ENCODE assay signal across 27 cellular contexts in the genomic region with DNA sequence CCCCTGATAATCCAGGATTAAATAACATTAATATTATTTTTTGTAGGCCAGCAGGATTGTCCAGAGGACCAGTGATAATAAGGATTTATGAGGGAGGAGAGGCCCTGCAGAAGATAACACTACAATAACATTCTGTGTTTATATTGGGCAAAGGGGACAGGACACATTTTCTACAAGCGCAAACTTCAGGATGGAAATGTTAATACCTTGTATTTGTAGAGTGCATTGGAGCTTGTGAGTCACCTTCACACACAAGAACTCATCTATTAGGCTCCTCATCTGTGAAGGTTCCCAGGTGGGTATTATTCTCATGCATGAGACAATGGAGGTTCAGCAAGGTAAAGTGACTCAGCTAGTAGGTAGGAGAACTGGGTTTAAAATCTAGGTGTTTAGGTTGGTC. TPM values are rescaled to one million over a fixed set of nuclear protein-coding genes. Genes with fewer than 3 reads are reported as not detected.
"Had no signal": no experiment of that assay in that cellular context is flagged by ENCODE, and none has a peak within 500 bp of the region (broad histone marks: within the 10 kb centered on the region; RNA-seq: fewer than 3 reads in every experiment).

No MANE protein-coding gene starts in this region.

- H3K36me3 ChIP-seq: heart right ventricle, left lung, neutrophil, pancreas, stomach, suprapubic skin, tibial nerve had no signal

- H3K27ac Mint-ChIP-seq: activated CD4-positive, alpha-beta T cell treated with anti-CD3 and anti-CD28 coated beads, Interleukin-2, amount 10 ng/mL, durations not matched to agents 7 days and 5 days; activated CD8-positive, alpha-beta memory T cell treated with anti-CD3 and anti-CD28 coated beads, Interleukin-2, amount 10 ng/mL, durations not matched to agents 7 days and 5 days; activated CD8-positive, alpha-beta T cell treated with anti-CD3 and anti-CD28 coated beads for 36 hours; activated naive CD4-positive, alpha-beta T cell treated with anti-CD3 and anti-CD28 coated beads, Interleukin-2, amount 10 ng/mL, durations not matched to agents 7 days and 5 days; dendritic cell treated with granulocyte-macrophage colony-stimulating factor and Interleukin-4, amounts not matched to agents 40 ng/mL and 50 ng/mL, for 4 days; stimulated activated effector memory CD8-positive, alpha-beta T cell treated with anti-CD3 and anti-CD28 coated beads, Interleukin-12 subunit alpha, Interleukin-12 subunit beta, amount 100 ng/mL, for 72 hours; T-cell; T-helper 2 cell treated with Interferon-gamma antibody and Interleukin-4, amounts not matched to agents 5 μg/mL and 100 μg/mL, for 36 hours had no signal

- H3K4me1 Mint-ChIP-seq: activated naive CD4-positive, alpha-beta T cell treated with anti-CD3 and anti-CD28 coated beads, Interleukin-2, amount 10 ng/mL, durations not matched to agents 7 days and 5 days had no signal

- H3K27me3 Mint-ChIP-seq: activated naive CD4-positive, alpha-beta T cell treated with anti-CD3 and anti-CD28 coated beads, Interleukin-2, amount 10 ng/mL, durations not matched to agents 7 days and 5 days had no signal

- H3K9me3 ChIP-seq: body of pancreas, left lung, neutrophil, pancreas, suprapubic skin had no signal

- H3K36me3 Mint-ChIP-seq: activated CD8-positive, alpha-beta memory T cell treated with anti-CD3 and anti-CD28 coated beads, Interleukin-2, amount 10 ng/mL, durations not matched to agents 7 days and 5 days; activated naive CD4-positive, alpha-beta T cell treated with anti-CD3 and anti-CD28 coated beads, Interleukin-2, amount 10 ng/mL, durations not matched to agents 7 days and 5 days; stimulated activated effector memory CD8-positive, alpha-beta T cell treated with anti-CD3 and anti-CD28 coated beads, Interleukin-12 subunit alpha, Interleukin-12 subunit beta, amount 100 ng/mL, for 72 hours; T-cell had no signal

- H3K4me3 ChIP-seq: body of pancreas, heart right ventricle, left lung, pancreas, skin epidermis, stomach, suprapubic skin, tibial nerve had no signal

- ATAC-seq: activated CD4-positive, CD25-positive, alpha-beta regulatory T cell treated with anti-CD3 and anti-CD28 coated beads, Interleukin-2, amount 50 U/mL, for 24 hours; activated CD8-positive, alpha-beta memory T cell treated with anti-CD3 and anti-CD28 coated beads, Interleukin-2, amount 10 ng/mL, durations not matched to agents 7 days and 5 days; activated CD8-positive, alpha-beta T cell treated with anti-CD3 and anti-CD28 coated beads for 36 hours; body of pancreas; heart right ventricle; left lung; pancreas; stimulated activated effector memory CD8-positive, alpha-beta T cell treated with anti-CD3 and anti-CD28 coated beads, Interleukin-12 subunit alpha, Interleukin-12 subunit beta, amount 100 ng/mL, for 72 hours; T-cell had no signal

- H3K27me3 ChIP-seq: body of pancreas, pancreas, suprapubic skin, tibial nerve had no signal

- H3K4me1 ChIP-seq: body of pancreas, heart right ventricle, left lung, pancreas, stomach, suprapubic skin, tibial nerve had no signal

- H3K27ac ChIP-seq: body of pancreas, heart right ventricle, left lung, neutrophil, pancreas, skin epidermis, stomach, suprapubic skin, tibial nerve, VCaP had no signal

- H3K4me3 Mint-ChIP-seq: activated CD4-positive, alpha-beta T cell treated with anti-CD3 and anti-CD28 coated beads, Interleukin-2, amount 10 ng/mL, durations not matched to agents 7 days and 5 days; activated CD8-positive, alpha-beta memory T cell treated with anti-CD3 and anti-CD28 coated beads, Interleukin-2, amount 10 ng/mL, durations not matched to agents 7 days and 5 days; activated CD8-positive, alpha-beta T cell treated with anti-CD3 and anti-CD28 coated beads for 36 hours; activated naive CD4-positive, alpha-beta T cell treated with anti-CD3 and anti-CD28 coated beads, Interleukin-2, amount 10 ng/mL, durations not matched to agents 7 days and 5 days; dendritic cell treated with granulocyte-macrophage colony-stimulating factor and Interleukin-4, amounts not matched to agents 40 ng/mL and 50 ng/mL, for 4 days; nephron; stimulated activated effector memory CD8-positive, alpha-beta T cell treated with anti-CD3 and anti-CD28 coated beads, Interleukin-12 subunit alpha, Interleukin-12 subunit beta, amount 100 ng/mL, for 72 hours; T-cell; T-helper 2 cell treated with Interferon-gamma antibody and Interleukin-4, amounts not matched to agents 5 μg/mL and 100 μg/mL, for 36 hours had no signal

- H3K9me3 Mint-ChIP-seq: activated CD4-positive, alpha-beta T cell treated with anti-CD3 and anti-CD28 coated beads, Interleukin-2, amount 10 ng/mL, durations not matched to agents 7 days and 5 days; activated CD8-positive, alpha-beta T cell treated with anti-CD3 and anti-CD28 coated beads for 36 hours; dendritic cell treated with granulocyte-macrophage colony-stimulating factor and Interleukin-4, amounts not matched to agents 40 ng/mL and 50 ng/mL, for 4 days had no signal

- DNase-seq: activated CD4-positive, alpha-beta T cell treated with anti-CD3 and anti-CD28 coated beads, Interleukin-2, amount 10 ng/mL, durations not matched to agents 7 days and 5 days; activated CD8-positive, alpha-beta memory T cell treated with anti-CD3 and anti-CD28 coated beads, Interleukin-2, amount 10 ng/mL, durations not matched to agents 7 days and 5 days; activated CD8-positive, alpha-beta T cell treated with anti-CD3 and anti-CD28 coated beads for 36 hours; activated effector memory CD4-positive, alpha-beta T cell treated with anti-CD3 and anti-CD28 coated beads, Interleukin-2, amount 50 U/mL, for 16 hours; activated naive CD4-positive, alpha-beta T cell treated with anti-CD3 and anti-CD28 coated beads, Interleukin-2, amount 10 ng/mL, durations not matched to agents 7 days and 5 days; activated T-cell treated with anti-CD3 and anti-CD28 coated beads for 4 hours; body of pancreas; caudate nucleus; effector CD4-positive, alpha-beta T cell; heart right ventricle; kidney; left lung; pancreas; right cardiac atrium; stimulated activated CD4-positive, alpha-beta T cell treated with anti-CD3 and anti-CD28 coated beads, Interleukin-1b, Interleukin-23, amount 100 ng/mL, for 48 hours; stomach; T-cell had no signal

RNA-seq across cellular contexts. Expression of gene BAMBI, which starts 51.1 kb away (rescaled TPM):
- total RNA-seq: activated CD4-positive, alpha-beta T cell treated with anti-CD3 and anti-CD28 coated beads, Interleukin-2, amount 10 ng/mL, durations not matched to agents 7 days and 5 days had no signal
